In genomic region chr11:64317961-64318693, GRCh38 we compare ENCODE assay signal across 8 cellular contexts. TPM values are rescaled to one million over a fixed set of nuclear protein-coding genes. Genes with fewer than 3 reads are reported as not detected.
DNase-seq lines count a peak whose midpoint lies in the region; ATAC-seq, FAIRE-seq and TF ChIP-seq lines count a peak whose summit lies in the region.

Gene PRDX5 (plus strand): TSS chr11:64318121. CDS start chr11:64318216, 95 bp downstream.

- WGBS in H1 (ENCODE audit: extremely low coverage in 1 of 2, insufficient coverage in 1 of 2, insufficient read length in 1 of 2, insufficient replicate concordance in 2 of 2, low coverage in 1 of 2, low lambda C conversion rate in 2 of 2, missing lambda C conversion rate in 1 of 2), 2 experiments, result 2% methylated on average over 55 of the region's 57 CpGs; no CpG with 5 or more reads in 1 of the 2 experiments
- under 1% methylated on average over 56 of the region's 57 CpGs for WGBS in mesenchymal stem cell

- peaks cover 0 to 18% of the 10 kb centered on the region in 2 experiments; a peak in 1 of 4 replicates for H3K79me2 ChIP-seq in H1 (ENCODE audit: control insufficient read depth in 1 of 2, insufficient read depth in 2 of 2, low read length in 2 of 2)

- POLR2A ChIA-PET in H1 (lab: Charles Lee; ENCODE audit: partially characterized antibody), result interaction anchor here (0.6 to 6.6 kb wide), 27 partner anchors 8 to 248 kb away, joined by 3 to 61 read pairs (median 6); partner anchors contain the start of genes CCDC88B, DNAJC4, ESRRA and FERMT3

- H3K23me2 ChIP-seq in H1 (ENCODE audit: low read depth, low read length), result peaks cover 5% of the 10 kb centered on the region; the same call in 1 of the 2 replicates

- TF ChIP-seq EP300 in H1 (IDR thresholded peaks at IDR 0.05; ENCODE audit: borderline replicate concordance in 1 of 2, low read depth in 2 of 2, low read length in 2 of 2), result no peak

- H4K8ac ChIP-seq in H1 (ENCODE audit: extremely low read depth, insufficient read depth, low read length) (peak within 1 kb of the TSS; percentile 97), mesenchymal stem cell (ENCODE audit: low read length) (peak within 1 kb of the TSS; percentile 95)

- FAIRE-seq in H1 (lab: Jason Lieb, UNC), result no peak

- H2BK5ac ChIP-seq in H1 (ENCODE audit: low read depth, low read length) (peak within 1 kb of the TSS; percentile 84), mesenchymal stem cell (ENCODE audit: low read depth, low read length, poor library complexity, severe bottlenecking) (peak within 1 kb of the TSS; percentile 93)

- peak; percentile 39 to 62 for TF ChIP-seq RAD21 in H1 (IDR thresholded peaks at IDR 0.05 in 1 of 2, conservative IDR thresholded peaks at IDR 0.05 in 1 of 2; ENCODE audit: low read depth in 2 of 2, low read length in 2 of 2)

- no peaks in the 10 kb centered on the region for H3K27me3 Mint-ChIP-seq in Calu3 (ENCODE audit: unreplicated experiment)
- H3K27me3 Mint-ChIP-seq in activated CD8-positive, alpha-beta memory T cell treated with anti-CD3 and anti-CD28 coated beads, Interleukin-2, amount 10 ng/mL, durations not matched to agents 7 days and 5 days, result no peaks in the 10 kb centered on the region

- ATAC-seq in GM21381 (IDR thresholded peaks at IDR 0.05; ENCODE audit: unreplicated experiment), result peak; percentile 76
- ATAC-seq in activated CD8-positive, alpha-beta memory T cell treated with anti-CD3 and anti-CD28 coated beads, Interleukin-2, amount 10 ng/mL, durations not matched to agents 7 days and 5 days, result peak; percentile 84

- H3K9me3 Mint-ChIP-seq in Calu3 (ENCODE audit: low read depth, unreplicated experiment), result no peaks in the 10 kb centered on the region
- no peaks in the 10 kb centered on the region for H3K9me3 Mint-ChIP-seq in activated CD8-positive, alpha-beta memory T cell treated with anti-CD3 and anti-CD28 coated beads, Interleukin-2, amount 10 ng/mL, durations not matched to agents 7 days and 5 days (ENCODE audit: low read depth)

- H3K27me3 ChIP-seq in HUES48 (ENCODE audit: control insufficient read depth, insufficient read depth, low read length), result no peaks in the 10 kb centered on the region
- H3K27me3 ChIP-seq in NT2/D1 (ENCODE audit: insufficient read depth, insufficient read length), result no peaks in the 10 kb centered on the region
- no peaks in the 10 kb centered on the region for H3K27me3 ChIP-seq in H1 (replicated peaks in 1 of 4; ENCODE audit: control insufficient read depth in 3 of 4, extremely low read depth in 1 of 4, insufficient read depth in 3 of 4, low read length in 3 of 4)
- H3K27me3 ChIP-seq in mesenchymal stem cell (ENCODE audit: control insufficient read depth in 1 of 2, insufficient read depth in 1 of 2, low read length in 2 of 2), result no peaks in the 10 kb centered on the region

- DNase-seq in Calu3 (peak; percentile 97), NT2/D1 (ENCODE audit: low read depth, low spot score) (peak; percentile 90), H1 (ENCODE audit: low read depth in 1 of 2, low spot score in 2 of 2) (peak in 1 of 2 experiments; percentile 90), mesenchymal stem cell (peak; percentile 97)
- peak; percentile 97 for DNase-seq in activated CD8-positive, alpha-beta memory T cell treated with anti-CD3 and anti-CD28 coated beads, Interleukin-2, amount 10 ng/mL, durations not matched to agents 7 days and 5 days
- DNase-seq in stimulated activated CD8-positive, alpha-beta memory T cell treated with anti-CD3 and anti-CD28 coated beads, Interleukin-12 subunit alpha, Interleukin-12 subunit beta, amount 100 ng/mL, for 4 hours (ENCODE audit: low read depth), result peak; percentile 93

- H3K9me3 ChIP-seq in HUES48 (ENCODE audit: control insufficient read depth, insufficient read depth, low read length), result no peaks in the 10 kb centered on the region
- H3K9me3 ChIP-seq in NT2/D1 (ENCODE audit: insufficient read depth, low read length), result no peaks in the 10 kb centered on the region
- H3K9me3 ChIP-seq in H1 (ENCODE audit: insufficient read depth in 2 of 2, low read depth in 1 of 2, low read length in 1 of 2), result no peaks in the 10 kb centered on the region
- H3K9me3 ChIP-seq in mesenchymal stem cell (ENCODE audit: control insufficient read depth, low read length), result no peaks in the 10 kb centered on the region

- no peak for TF ChIP-seq POLR2A in H1 (IDR thresholded peaks at IDR 0.05; ENCODE audit: control extremely low read depth in 1 of 2, low read depth in 2 of 2, low read length in 2 of 2)

- H3K36me3 Mint-ChIP-seq in Calu3 (ENCODE audit: insufficient read depth, unreplicated experiment), result peaks cover 83% of the 10 kb centered on the region
- H3K36me3 Mint-ChIP-seq in activated CD8-positive, alpha-beta memory T cell treated with anti-CD3 and anti-CD28 coated beads, Interleukin-2, amount 10 ng/mL, durations not matched to agents 7 days and 5 days, result peaks cover 23% of the 10 kb centered on the region

- H2BK12ac ChIP-seq in H1 (ENCODE audit: low read depth, low read length) (0 out of 2 replicates have a peak within 1 kb of the TSS, but pooled peaks have one; percentile 60), mesenchymal stem cell (ENCODE audit: low read length in 2 of 2) (peak within 1 kb of the TSS; percentile 18 to 42)

- H3K79me1 ChIP-seq in H1 (ENCODE audit: low read depth, low read length), result peaks cover 7% of the 10 kb centered on the region; the same call in 1 of the 2 replicates
- peaks cover 30% of the 10 kb centered on the region for H3K79me1 ChIP-seq in mesenchymal stem cell (replicated peaks; ENCODE audit: low read length, poor library complexity, severe bottlenecking)

- peaks cover 29% of the 10 kb centered on the region for H3K4me1 Mint-ChIP-seq in Calu3 (ENCODE audit: low read depth, unreplicated experiment)
- H3K4me1 Mint-ChIP-seq in activated CD8-positive, alpha-beta memory T cell treated with anti-CD3 and anti-CD28 coated beads, Interleukin-2, amount 10 ng/mL, durations not matched to agents 7 days and 5 days, result peaks cover 40% of the 10 kb centered on the region

- BruUV-seq in Calu3 (replicated peaks; lab: Mats Ljungman, UMichigan), result no TSS peak

- H4K91ac ChIP-seq in H1 (replicated peaks; ENCODE audit: insufficient read length, low read length) (peak within 1 kb of the TSS; percentile 96), mesenchymal stem cell (ENCODE audit: low read length) (peak within 1 kb of the TSS; percentile 96)

- CTCF ChIA-PET in Calu3 (lab: Charles Lee), result interaction anchor here (0.6 to 3.7 kb wide), 19 partner anchors 13 to 371 kb away, joined by 3 to 168 read pairs (median 5); partner anchors contain the start of genes BAD, ESRRA and STIP1
- CTCF ChIA-PET in activated CD8-positive, alpha-beta memory T cell treated with anti-CD3 and anti-CD28 coated beads, Interleukin-2, amount 10 ng/mL, durations not matched to agents 7 days and 5 days (lab: Charles Lee), result interaction anchor here (0.8 to 3.5 kb wide), 25 partner anchors 9 to 370 kb away, joined by 3 to 140 read pairs (median 6); partner anchors contain the start of genes CATSPERZ, CCDC88B, ESRRA and FERMT3
- CTCF ChIA-PET in H1 (lab: Charles Lee; ENCODE audit: partially characterized antibody), result interaction anchor here (0.7 to 20.8 kb wide), 16 partner anchors 12 to 371 kb away, joined by 3 to 614 read pairs (median 4); partner anchors contain the start of genes BAD, CATSPERZ, CCDC88B and NUDT22

- H3K4ac ChIP-seq in H1 (replicated peaks; ENCODE audit: insufficient read length, low read depth, low read length) (peak within 1 kb of the TSS; percentile 97), mesenchymal stem cell (ENCODE audit: low read depth in 1 of 2, low read length in 2 of 2) (peak within 1 kb of the TSS; percentile 94 to 97)

- H3K56ac ChIP-seq in H1 (replicated peaks; ENCODE audit: insufficient read length, low read depth, low read length), result peak within 1 kb of the TSS; percentile 91

- peak within 1 kb of the TSS; percentile 99 for H3K27ac Mint-ChIP-seq in Calu3 (ENCODE audit: unreplicated experiment)
- peak within 1 kb of the TSS; percentile 100 for H3K27ac Mint-ChIP-seq in activated CD8-positive, alpha-beta memory T cell treated with anti-CD3 and anti-CD28 coated beads, Interleukin-2, amount 10 ng/mL, durations not matched to agents 7 days and 5 days

- peak within 1 kb of the TSS; percentile 94 for H2BK120ac ChIP-seq in H1 (replicated peaks; ENCODE audit: low read depth, low read length)
- peak within 1 kb of the TSS; percentile 86 for H2BK120ac ChIP-seq in mesenchymal stem cell (ENCODE audit: low read depth, low read length)

- H3K4me2 ChIP-seq in H1 (ENCODE audit: insufficient read depth in 1 of 2, low read depth in 2 of 2, low read length in 2 of 2) (peak within 1 kb of the TSS; percentile 60 to 75), mesenchymal stem cell (ENCODE audit: low read length, poor library complexity, severe bottlenecking) (peak within 1 kb of the TSS; percentile 74)

- peak within 1 kb of the TSS; percentile 87 for H3K4me3 ChIP-seq in HUES48 (ENCODE audit: low read depth, low read length)
- H3K4me3 ChIP-seq in NT2/D1 (ENCODE audit: insufficient read length, low read depth), result peak within 1 kb of the TSS; percentile 94
- peak within 1 kb of the TSS; percentile 73 to 80 (median 77) for H3K4me3 ChIP-seq in H1 (ENCODE audit: extremely low read depth in 1 of 4, insufficient read depth in 2 of 4, low read depth in 3 of 4, low read length in 4 of 4)
- H3K4me3 ChIP-seq in mesenchymal stem cell (ENCODE audit: insufficient read depth in 1 of 2, low read depth in 1 of 2, low read length in 2 of 2), result peak within 1 kb of the TSS; percentile 89 to 92

- H3K27ac ChIP-seq in HUES48 (ENCODE audit: low read depth, low read length), result peak within 1 kb of the TSS; percentile 100
- peak within 1 kb of the TSS; percentile 91 for H3K27ac ChIP-seq in H1 (ENCODE audit: low read depth, low read length)
- peak within 1 kb of the TSS; percentile 97 for H3K27ac ChIP-seq in mesenchymal stem cell (ENCODE audit: low read length, poor library complexity, severe bottlenecking)

- H3K9ac ChIP-seq in HUES48 (ENCODE audit: low read depth, low read length) (peak within 1 kb of the TSS; percentile 86), NT2/D1 (ENCODE audit: insufficient read length, low read depth) (peak within 1 kb of the TSS; percentile 96), H1 (replicated peaks in 1 of 4; ENCODE audit: extremely low read depth in 1 of 4, low read depth in 3 of 4, low read length in 3 of 4) (peak within 1 kb of the TSS; percentile 70 to 85 (median 79)), mesenchymal stem cell (ENCODE audit: low read length) (peak within 1 kb of the TSS; percentile 98)

- H3K4me3 Mint-ChIP-seq in Calu3 (ENCODE audit: low read depth, unreplicated experiment), result peak within 1 kb of the TSS; percentile 98
- H3K4me3 Mint-ChIP-seq in activated CD8-positive, alpha-beta memory T cell treated with anti-CD3 and anti-CD28 coated beads, Interleukin-2, amount 10 ng/mL, durations not matched to agents 7 days and 5 days, result peak within 1 kb of the TSS; percentile 95

- H3K36me3 ChIP-seq in HUES48 (ENCODE audit: control insufficient read depth, insufficient read depth, low read length) (peaks cover 53% of the 10 kb centered on the region), NT2/D1 (ENCODE audit: insufficient read depth, insufficient read length, low read length) (peaks cover 73% of the 10 kb centered on the region), H1 (ENCODE audit: control insufficient read depth in 2 of 4, insufficient read depth in 4 of 4, low read length in 3 of 4) (peaks cover 2 to 26% (median 15%) of the 10 kb centered on the region in 4 experiments; a peak in 7 of 8 replicates), mesenchymal stem cell (ENCODE audit: control insufficient read depth in 1 of 2, insufficient read depth in 2 of 2, low read depth in 1 of 2, low read length in 2 of 2) (peaks cover 47 to 55% of the 10 kb centered on the region in 2 experiments)

- H4K5ac ChIP-seq in H1 (ENCODE audit: insufficient read length, low read depth, low read length), result peak within 1 kb of the TSS; percentile 99

- peaks cover 0 to 4% of the 10 kb centered on the region in 2 experiments for H4K20me1 ChIP-seq in H1 (replicated peaks in 1 of 2; ENCODE audit: control insufficient read depth in 1 of 2, insufficient read depth in 2 of 2, low read length in 2 of 2)

- peaks cover 14% of the 10 kb centered on the region for H3K4me1 ChIP-seq in HUES48 (ENCODE audit: control insufficient read depth, insufficient read depth, low read length)
- peaks cover 26% of the 10 kb centered on the region for H3K4me1 ChIP-seq in NT2/D1 (ENCODE audit: insufficient read depth, insufficient read length)
- H3K4me1 ChIP-seq in H1 (replicated peaks in 1 of 4; ENCODE audit: control insufficient read depth in 3 of 4, insufficient read depth in 4 of 4, low read length in 3 of 4), result peaks cover 1 to 12% (median 3%) of the 10 kb centered on the region in 4 experiments; a peak in 6 of 7 replicates
- H3K4me1 ChIP-seq in mesenchymal stem cell (ENCODE audit: control insufficient read depth, insufficient read depth, low read depth, low read length), result peaks cover 33% of the 10 kb centered on the region

- H3K23ac ChIP-seq in H1 (ENCODE audit: insufficient read length) (no peak within 1 kb of the TSS), mesenchymal stem cell (ENCODE audit: low read length in 2 of 2) (peak within 1 kb of the TSS; percentile 12 to 61)

- no peak for TF ChIP-seq CTCF in Calu3 (IDR thresholded peaks at IDR 0.05; ENCODE audit: unreplicated experiment)
- TF ChIP-seq CTCF in H1 (IDR thresholded peaks at IDR 0.05; ENCODE audit: control extremely low read depth in 1 of 3, insufficient read depth in 1 of 3, low read depth in 1 of 3, low read length in 3 of 3), result peak in 1 of 3 experiments; percentile 51; a peak in 2 of 4 replicates

- H2AK5ac ChIP-seq in H1 (ENCODE audit: low read depth, low read length) (peak within 1 kb of the TSS; percentile 71; the same call in 1 of the 2 replicates), mesenchymal stem cell (ENCODE audit: low read length, severe bottlenecking) (peak within 1 kb of the TSS; percentile 62)

- intact Hi-C loops in Calu3 (cut with micrococcal nuclease; ENCODE audit: unreplicated experiment), result loop anchor here (1.0 kb wide), 1 partner anchor 37 kb away; no protein-coding TSS in a partner anchor

- H3K14ac ChIP-seq in H1 (ENCODE audit: insufficient read length), result no peak within 1 kb of the TSS
- H3K14ac ChIP-seq in mesenchymal stem cell (ENCODE audit: low read length in 2 of 2), result peak within 1 kb of the TSS; percentile 43 to 99

- H2BK15ac ChIP-seq in H1 (ENCODE audit: low read length) (peak within 1 kb of the TSS; percentile 88; the same call in 1 of the 2 replicates), mesenchymal stem cell (ENCODE audit: low read depth, poor library complexity, severe bottlenecking) (peak within 1 kb of the TSS; percentile 94)

- H2AFZ ChIP-seq in H1 (ENCODE audit: low read length) (0 out of 2 replicates have a peak within 1 kb of the TSS, but pooled peaks have one; percentile 40), mesenchymal stem cell (ENCODE audit: low read depth, low read length) (peak within 1 kb of the TSS; percentile 78)

- no peak within 1 kb of the TSS for H2BK20ac ChIP-seq in H1 (ENCODE audit: low read length)

- H3K18ac ChIP-seq in H1 (ENCODE audit: extremely low read depth, low read length) (peak within 1 kb of the TSS; percentile 71), mesenchymal stem cell (ENCODE audit: low read depth in 1 of 2, low read length in 2 of 2) (peak within 1 kb of the TSS; percentile 91 to 98)

RNA-seq across cellular contexts. Expression of gene PRDX5, which starts in this region (rescaled TPM):
- 165 TPM in 2 replicates for total RNA-seq in Calu3 (2022)
- total RNA-seq in activated CD8-positive, alpha-beta memory T cell treated with anti-CD3 and anti-CD28 coated beads, Interleukin-2, amount 10 ng/mL, durations not matched to agents 7 days and 5 days, result 100 to 1,000 TPM; 125 to 163 TPM
- 201 and 225 TPM in 2 replicates for total RNA-seq in H1 (2021; fragmentation: NEBNext Ultra II Directional; extraction: Animal tissue kit (Norgen Biotek cat#: 25700))
- 582 and 631 TPM in 2 replicates for polyA plus RNA-seq in H1 (2011; rRNA removed)
- 623 TPM for polyA plus RNA-seq in H1 (2011; cell fraction: cytosol; rRNA removed)
- polyA plus RNA-seq in H1 (2011; cell fraction: nucleus; rRNA removed), result 281 TPM
- polyA plus RNA-seq in H1 (2012, experiment 1 of 2), result 323 to 414 TPM (median 375 TPM) in 4 replicates
- 341 TPM for polyA plus RNA-seq in H1 (2012, experiment 2 of 2)
- polyA plus RNA-seq in H1 (2013, experiment 1 of 2), result 135 TPM
- polyA plus RNA-seq in H1 (2013, experiment 2 of 2), result 134 TPM
- 60.4 and 79.8 TPM in 2 replicates for polyA minus RNA-seq in H1 (2011; rRNA and poly(A)+ RNA removed)
- 77.1 TPM for polyA minus RNA-seq in H1 (2011; cell fraction: cytosol; rRNA and poly(A)+ RNA removed)
- polyA minus RNA-seq in H1 (2011; cell fraction: nucleus; rRNA and poly(A)+ RNA removed), result 54.4 TPM
- polyA plus RNA-seq in mesenchymal stem cell (2013, experiment 1 of 2), result 235 TPM
- 233 TPM for polyA plus RNA-seq in mesenchymal stem cell (2013, experiment 2 of 2)
